ENCODE assay signal across 8 cellular contexts in the genomic region with DNA sequence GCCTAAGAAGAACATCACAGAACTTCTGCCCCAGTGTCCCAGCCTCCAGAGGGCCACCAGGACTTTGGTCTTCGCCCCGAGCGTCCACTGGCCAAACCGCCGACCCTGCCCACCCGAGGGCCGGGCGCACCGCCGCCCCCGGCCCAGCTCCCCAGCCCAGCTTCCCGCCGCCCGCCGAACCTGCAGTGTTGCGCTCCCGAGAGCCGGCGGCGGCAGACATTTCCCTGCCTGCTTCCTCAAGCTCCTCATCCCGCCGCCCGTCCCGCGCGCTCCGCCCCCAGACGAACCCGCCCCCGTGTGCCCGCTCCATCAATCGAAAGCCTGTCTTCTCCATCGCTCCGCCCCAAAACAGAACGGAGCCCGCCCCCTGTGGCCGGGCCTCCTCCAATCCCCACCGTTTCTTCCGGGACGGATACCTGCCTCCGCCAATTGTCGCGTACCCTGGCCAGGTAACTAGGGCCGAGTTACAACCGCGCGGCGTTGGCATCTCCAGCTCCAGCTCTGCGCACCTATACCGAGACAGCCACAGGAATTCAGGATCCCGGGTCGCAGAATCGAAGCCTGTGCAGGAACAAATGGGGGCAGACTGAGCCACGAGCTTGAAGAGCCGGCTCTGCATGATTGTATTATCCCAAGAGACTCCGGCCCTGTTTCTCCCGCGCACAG.
DNase-seq lines count a peak whose midpoint lies in the region; ATAC-seq and TF ChIP-seq lines count a peak whose summit lies in the region.

No MANE protein-coding gene starts in this region.

- ATAC-seq in GM18519 (IDR thresholded peaks at IDR 0.05; ENCODE audit: low FRiP score, unreplicated experiment) (peak; percentile 75), HG03039 (IDR thresholded peaks at IDR 0.05; ENCODE audit: unreplicated experiment) (peak; percentile 96)

- in situ Hi-C loops in astrocyte of the spinal cord (cut with HindIII; ENCODE audit: low sequenced_read_pairs): no loop called here

- H3K4me3 ChIP-seq in astrocyte of the spinal cord (ENCODE audit: low read depth, low read length): peak overlapping the region; percentile 60
- H3K4me3 ChIP-seq in retinal pigment epithelial cell (ENCODE audit: low read length): peak overlapping the region; percentile 77

- DNase-seq in 8988T: peak; percentile 55
- peak; percentile 100 for DNase-seq in NCI-H2081 (lab: John Stamatoyannopoulos, UW)
- peak; percentile 92 for DNase-seq in T1000 (lab: John Stamatoyannopoulos, UW)
- peak; percentile 96 for DNase-seq in astrocyte of the spinal cord (ENCODE audit: low read depth, low spot score)
- DNase-seq in hypothalamus (lab: John Stamatoyannopoulos, UW): peak; percentile 42 to 96 (median 89)
- peak; percentile 87 for DNase-seq in retinal pigment epithelial cell (ENCODE audit: low read depth)

- TF ChIP-seq CTCF in astrocyte of the spinal cord (IDR thresholded peaks at IDR 0.05; ENCODE audit: low read depth, low read length): no peak
- TF ChIP-seq CTCF in retinal pigment epithelial cell (conservative IDR thresholded peaks at IDR 0.05; ENCODE audit: low read depth, low read length): no peak

Comparison
In these comparisons a context has a peak if more than half of its experiments do, and no peak if none do; other contexts are left out.
1. Peak in every context shown above with its lines: DNase-seq, ATAC-seq and H3K4me3 ChIP-seq.